15 cellular contexts compared by ENCODE assay signal in genomic region chr1:6956488-6957159, GRCh38.
DNase-seq lines count a peak whose midpoint lies in the region; TF ChIP-seq lines count a peak whose summit lies in the region.
"Had no signal": no experiment of that assay in that cellular context is flagged by ENCODE, and none has a peak within 500 bp of the region (broad histone marks: within the 10 kb centered on the region; RNA-seq: fewer than 3 reads in every experiment).

No MANE protein-coding gene starts in this region.

- H3K4me3 ChIP-seq in foreskin fibroblast (ENCODE audit: low read depth in 1 of 2, low read length in 2 of 2) = no peak overlapping the region
- H3K4me3 ChIP-seq: body of pancreas, MG63, testis had no signal

- DNase-seq in DMS153 treated with DMSO at 0.1 percent for 48 hours (lab: John Stamatoyannopoulos, UW; ENCODE audit: unreplicated experiment) (peak; percentile 27), NCI-H1436 treated with DMSO at 0.1 percent for 48 hours (lab: John Stamatoyannopoulos, UW) (peak; percentile 59), SW480 (ENCODE audit: low spot score) (peak; percentile 13), iPS-NIHi7 (ENCODE audit: extremely low spot score) (peak; percentile 49), foreskin fibroblast (no peak), cortex of kidney (lab: John Stamatoyannopoulos, UW) (no peak)
- DNase-seq in stimulated activated CD4-positive, alpha-beta T cell treated with anti-CD3 and anti-CD28 coated beads, Interleukin-4, amount 100 ng/mL, for 24 hours = no peak
- no peak for DNase-seq in activated T-cell treated with anti-CD3 and anti-CD28 coated beads, Interleukin-2, amount 50 U/mL, for 1 hour
- DNase-seq: activated CD8-positive, alpha-beta memory T cell treated with anti-CD3 and anti-CD28 coated beads for 24 hours; activated naive CD4-positive, alpha-beta T cell treated with anti-CD3 and anti-CD28 coated beads for 36 hours; body of pancreas; kidney; MG63; NK-92 treated with Interleukin-12 subunit alpha and Interleukin-12 subunit beta, amount 100 ng/mL, for 24 hours; testis had no signal

- TF ChIP-seq CTCF in foreskin fibroblast (IDR thresholded peaks at IDR 0.05; ENCODE audit: low read depth, low read length) = no peak

Comparison
In these comparisons a context has a peak if more than half of its experiments do, and no peak if none do; other contexts are left out.
1. DNase-seq: peak in DMS153 treated with DMSO at 0.1 percent for 48 hours (single experiment), NCI-H1436 treated with DMSO at 0.1 percent for 48 hours (single experiment), SW480 (single experiment) and iPS-NIHi7 (single experiment); none in stimulated activated CD4-positive, alpha-beta T cell treated with anti-CD3 and anti-CD28 coated beads, Interleukin-4, amount 100 ng/mL, for 24 hours (single experiment), foreskin fibroblast (0 of 2), activated T-cell treated with anti-CD3 and anti-CD28 coated beads, Interleukin-2, amount 50 U/mL, for 1 hour (single experiment) and cortex of kidney (single experiment).